In genomic region chr1:91669584-91670350, GRCh38 we compare ENCODE assay signal across 28 cellular contexts.
"Had no signal": no experiment of that assay in that cellular context is flagged by ENCODE, and none has a peak within 500 bp of the region (broad histone marks: within the 10 kb centered on the region; RNA-seq: fewer than 3 reads in every experiment).

No MANE protein-coding gene starts in this region.

- H3K27ac Mint-ChIP-seq: activated CD4-positive, alpha-beta T cell treated with anti-CD3 and anti-CD28 coated beads, Interleukin-2, amount 10 ng/mL, durations not matched to agents 24 days and 14 days; activated CD8-positive, alpha-beta memory T cell treated with anti-CD3 and anti-CD28 coated beads, Interleukin-2, amount 10 ng/mL, durations not matched to agents 7 days and 5 days; activated CD8-positive, alpha-beta T cell treated with anti-CD3 and anti-CD28 coated beads, Interleukin-2, amount 10 ng/mL, durations not matched to agents 7 days and 5 days; dendritic cell treated with granulocyte-macrophage colony-stimulating factor and Interleukin-4, amounts not matched to agents 40 ng/mL and 50 ng/mL, for 4 days; endodermal cell; mesothelial cell of epicardium had no signal

- H3K4me3 ChIP-seq: breast epithelium, skin epidermis, upper lobe of left lung, vagina had no signal

- ATAC-seq: activated CD8-positive, alpha-beta memory T cell treated with anti-CD3 and anti-CD28 coated beads, Interleukin-2, amount 10 ng/mL, durations not matched to agents 7 days and 5 days; activated CD8-positive, alpha-beta T cell treated with anti-CD3 and anti-CD28 coated beads, Interleukin-2, amount 10 ng/mL, durations not matched to agents 7 days and 5 days; esophagus mucosa; left colon; sciatic nerve; stimulated activated naive CD8-positive, alpha-beta T cell treated with anti-CD3 and anti-CD28 coated beads, Interleukin-15, amount 100 ng/mL, for 72 hours had no signal

- H3K9me3 Mint-ChIP-seq: dendritic cell treated with granulocyte-macrophage colony-stimulating factor and Interleukin-4, amounts not matched to agents 40 ng/mL and 50 ng/mL, for 4 days; endodermal cell; mesothelial cell of epicardium; naive B cell had no signal

- H3K36me3 Mint-ChIP-seq: mesothelial cell of epicardium, naive B cell had no signal

- H3K4me1 ChIP-seq: breast epithelium, upper lobe of left lung had no signal

- H3K4me1 Mint-ChIP-seq: mesothelial cell of epicardium, naive B cell had no signal

- H3K9me3 ChIP-seq: breast epithelium, upper lobe of left lung, vagina had no signal

- H3K36me3 ChIP-seq: breast epithelium, upper lobe of left lung, vagina had no signal

- H3K4me3 Mint-ChIP-seq: activated CD4-positive, alpha-beta T cell treated with anti-CD3 and anti-CD28 coated beads, Interleukin-2, amount 10 ng/mL, durations not matched to agents 24 days and 14 days; activated CD8-positive, alpha-beta memory T cell treated with anti-CD3 and anti-CD28 coated beads, Interleukin-2, amount 10 ng/mL, durations not matched to agents 7 days and 5 days; activated CD8-positive, alpha-beta T cell treated with anti-CD3 and anti-CD28 coated beads, Interleukin-2, amount 10 ng/mL, durations not matched to agents 7 days and 5 days; dendritic cell treated with granulocyte-macrophage colony-stimulating factor and Interleukin-4, amounts not matched to agents 40 ng/mL and 50 ng/mL, for 4 days; endodermal cell; mesothelial cell of epicardium; naive B cell; stimulated activated naive CD8-positive, alpha-beta T cell treated with anti-CD3 and anti-CD28 coated beads, Interleukin-15, amount 100 ng/mL, for 72 hours had no signal

- H3K27ac ChIP-seq: breast epithelium, skin epidermis, upper lobe of left lung, vagina, VCaP had no signal

- DNase-seq: activated CD4-positive, alpha-beta T cell treated with anti-CD3 and anti-CD28 coated beads, Interleukin-2, amount 10 ng/mL, durations not matched to agents 24 days and 14 days; activated CD8-positive, alpha-beta memory T cell treated with anti-CD3 and anti-CD28 coated beads, Interleukin-2, amount 10 ng/mL, durations not matched to agents 7 days and 5 days; activated CD8-positive, alpha-beta T cell treated with anti-CD3 and anti-CD28 coated beads, Interleukin-2, amount 10 ng/mL, durations not matched to agents 7 days and 5 days; activated gamma-delta T cell treated with Interleukin-2 at 50 U/mL for 16 hours; activated naive CD4-positive, alpha-beta T cell treated with anti-CD3 and anti-CD28 coated beads, Interleukin-2, amount 50 U/mL, for 16 hours; central memory CD4-positive, alpha-beta T cell; endodermal cell; foreskin fibroblast; head of caudate nucleus; hippocampal formation; kidney; left colon; naive B cell; stimulated activated CD4-positive, alpha-beta T cell treated with anti-CD3 and anti-CD28 coated beads, Interleukin-12 subunit alpha, Interleukin-12 subunit beta, amount 100 ng/mL, for 4 hours; stimulated activated CD4-positive, alpha-beta T cell treated with anti-CD3 and anti-CD28 coated beads, Interleukin-4, amount 100 ng/mL, for 1 hour; stimulated activated naive CD8-positive, alpha-beta T cell treated with anti-CD3 and anti-CD28 coated beads, Interleukin-15, amount 100 ng/mL, for 72 hours; substantia nigra; T-helper 1 cell; T-helper 9 cell had no signal

- H3K27me3 ChIP-seq: breast epithelium, upper lobe of left lung, vagina had no signal

- H3K27me3 Mint-ChIP-seq: activated CD4-positive, alpha-beta T cell treated with anti-CD3 and anti-CD28 coated beads, Interleukin-2, amount 10 ng/mL, durations not matched to agents 24 days and 14 days; activated CD8-positive, alpha-beta memory T cell treated with anti-CD3 and anti-CD28 coated beads, Interleukin-2, amount 10 ng/mL, durations not matched to agents 7 days and 5 days; dendritic cell treated with granulocyte-macrophage colony-stimulating factor and Interleukin-4, amounts not matched to agents 40 ng/mL and 50 ng/mL, for 4 days; naive B cell; stimulated activated naive CD8-positive, alpha-beta T cell treated with anti-CD3 and anti-CD28 coated beads, Interleukin-15, amount 100 ng/mL, for 72 hours had no signal
